In the genomic region with DNA sequence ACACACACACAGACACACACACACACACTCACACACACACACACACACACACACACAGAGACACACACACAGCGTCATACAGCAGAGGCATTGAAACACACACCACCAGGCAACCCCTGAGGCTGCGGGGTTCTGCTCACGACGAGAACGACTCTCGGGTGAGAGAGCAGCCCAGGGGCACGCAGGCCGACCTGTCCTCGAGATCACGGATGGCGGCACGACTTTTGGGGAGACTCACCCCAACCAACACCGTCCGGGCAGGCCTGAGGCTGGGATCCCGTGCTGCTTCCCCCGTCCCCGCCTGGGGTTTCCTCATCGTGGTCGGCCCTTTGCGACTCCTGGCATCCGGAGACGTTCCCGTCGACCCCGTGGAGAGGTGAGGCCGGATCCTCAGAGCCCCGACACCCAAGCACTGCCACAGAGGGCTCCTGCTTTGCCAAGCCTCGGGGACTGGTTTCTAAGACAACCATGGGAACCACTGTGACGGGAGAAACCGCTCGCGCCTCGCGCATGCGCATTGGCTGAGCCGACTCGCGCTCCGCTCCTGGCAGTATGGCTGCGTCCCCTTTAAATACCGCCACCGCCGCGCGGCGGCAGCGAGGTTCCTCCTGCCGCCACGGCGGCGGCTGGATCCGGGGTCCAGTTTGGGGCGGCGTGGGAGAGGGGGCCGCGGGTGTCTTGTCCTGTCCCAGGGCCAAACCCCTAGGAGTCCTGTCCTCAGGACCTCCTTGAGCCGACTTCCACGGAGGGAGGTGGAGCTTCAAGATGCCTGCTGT, we compare ENCODE assay signal across 8 cellular contexts.
DNase-seq lines count a peak whose midpoint lies in the region; ATAC-seq and TF ChIP-seq lines count a peak whose summit lies in the region.
"Not testable (repeated sequence)": the region's sequence is repeated elsewhere in the genome, so short reads cannot be mapped to it uniquely, and the experiment has no call there.

No MANE protein-coding gene starts in this region.

- TF ChIP-seq POLR2A in stomach (IDR thresholded peaks at IDR 0.05): not testable (repeated sequence)

- intact Hi-C loops in stomach (cut with DNase I; ENCODE audit: low total_unique reads): not testable (repeated sequence)

- not testable (repeated sequence) for H3K9me3 ChIP-seq in stomach

- H3K27ac Mint-ChIP-seq in WTC11; activated naive CD4-positive, alpha-beta T cell treated with anti-CD3 and anti-CD28 coated beads, Interleukin-2, amount 50 U/mL, for 72 hours: not testable (repeated sequence)
- H3K27ac Mint-ChIP-seq in naive thymus-derived CD8-positive, alpha-beta T cell: peak overlapping the region in 1 of 10 donors; percentile 74

- POLR2A ChIA-PET in WTC11 (lab: Charles Lee); naive thymus-derived CD8-positive, alpha-beta T cell (lab: Charles Lee): not testable (repeated sequence)

- peak overlapping the region; percentile 29 for H3K4me3 ChIP-seq in fibroblast of villous mesenchyme (ENCODE audit: low read depth, low read length)
- H3K4me3 ChIP-seq in stomach: peak overlapping the region; percentile 31 to 43 (median 33)

- not testable (repeated sequence) for H3K4me1 ChIP-seq in stomach

- TF ChIP-seq CTCF in WTC11 (IDR thresholded peaks at IDR 0.05); fibroblast of villous mesenchyme (IDR thresholded peaks at IDR 0.05; ENCODE audit: insufficient read depth, low read depth, low read length); stomach (IDR thresholded peaks at IDR 0.05): not testable (repeated sequence)

- not testable (repeated sequence) for TF ChIP-seq EP300 in stomach (IDR thresholded peaks at IDR 0.05)

- not testable (repeated sequence) for H3K4me3 Mint-ChIP-seq in WTC11
- peak overlapping the region in 5 of 10 donors; percentile 8 to 86 (median 77) for H3K4me3 Mint-ChIP-seq in naive thymus-derived CD8-positive, alpha-beta T cell

- not testable (repeated sequence) for H3K36me3 Mint-ChIP-seq in WTC11; activated naive CD4-positive, alpha-beta T cell treated with anti-CD3 and anti-CD28 coated beads, Interleukin-2, amount 50 U/mL, for 72 hours; naive thymus-derived CD8-positive, alpha-beta T cell

- H3K4me1 Mint-ChIP-seq in WTC11; naive thymus-derived CD8-positive, alpha-beta T cell: not testable (repeated sequence)

- CTCF ChIA-PET in WTC11 (lab: Charles Lee): not testable (repeated sequence)

- WGBS in stomach, 5 donors: 1 to 2% (median 1%) methylated on average over 10 to 14 of the region's 58 CpGs; no CpG with 5 or more reads in 2 of the 5 donors

- DNase-seq in WTC11 (ENCODE audit: low spot score); fibroblast of villous mesenchyme (ENCODE audit: low read depth): not testable (repeated sequence)
- DNase-seq in activated naive CD4-positive, alpha-beta T cell treated with anti-CD3 and anti-CD28 coated beads, Interleukin-2, amount 50 U/mL, for 72 hours (ENCODE audit: low spot score in 2 of 2): peak; percentile 33 to 55
- DNase-seq in naive thymus-derived CD8-positive, alpha-beta T cell: peak in 7 of 10 donors; percentile 0 to 62 (median 58)
- DNase-seq in stomach: peak; percentile 13

- not testable (repeated sequence) for H3K9me3 Mint-ChIP-seq in WTC11; activated naive CD4-positive, alpha-beta T cell treated with anti-CD3 and anti-CD28 coated beads, Interleukin-2, amount 50 U/mL, for 72 hours; naive thymus-derived CD8-positive, alpha-beta T cell

- H3K27me3 Mint-ChIP-seq in WTC11 (ENCODE audit: low read depth); naive thymus-derived CD8-positive, alpha-beta T cell: not testable (repeated sequence)

- peak overlapping the region in 2 of 5 donors; percentile 48 to 70 for H3K27ac ChIP-seq in stomach

- not testable (repeated sequence) for H3K27me3 ChIP-seq in stomach

- H3K36me3 ChIP-seq in stomach: not testable (repeated sequence)

- peak; percentile 72 for ATAC-seq in GM18511 (IDR thresholded peaks at IDR 0.05; ENCODE audit: unreplicated experiment)
- ATAC-seq in GM21529 (IDR thresholded peaks at IDR 0.05; ENCODE audit: unreplicated experiment): peak; percentile 77
- ATAC-seq in HG03175 (IDR thresholded peaks at IDR 0.05; ENCODE audit: unreplicated experiment): peak; percentile 66
- ATAC-seq in WTC11: peak; percentile 68
- ATAC-seq in activated naive CD4-positive, alpha-beta T cell treated with anti-CD3 and anti-CD28 coated beads, Interleukin-2, amount 50 U/mL, for 72 hours: peak; percentile 50 to 61
- peak; percentile 63 to 64 for ATAC-seq in naive thymus-derived CD8-positive, alpha-beta T cell
